Comparison of ENCODE assay signal across 1 cellular context in the genomic region with DNA sequence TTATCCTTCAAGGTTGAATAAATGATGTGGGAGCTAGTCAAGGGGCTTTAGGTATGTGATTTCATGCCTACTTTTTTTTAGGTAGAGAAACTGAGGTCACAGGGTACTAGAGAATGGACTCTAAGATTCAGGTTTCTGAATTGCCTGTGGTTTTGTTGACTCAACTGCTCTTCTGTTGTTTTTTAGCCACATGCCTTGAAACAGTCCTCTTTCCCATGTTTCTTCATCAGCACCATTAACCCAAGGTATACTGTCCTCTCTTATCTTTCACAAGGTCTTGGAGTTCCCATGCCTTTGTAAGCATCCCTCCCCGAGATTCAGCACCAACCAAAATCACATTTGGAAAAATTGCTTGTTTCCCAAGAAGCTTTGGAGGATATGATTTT.
TF ChIP-seq lines count a peak whose summit lies in the region.

No MANE protein-coding gene starts in this region.

TF ChIP-seq in HepG2, 621 proteins besides CTCF, POLR2A, EP300 and RAD21 (continued from another document):
- TF ChIP-seq, protein P1, sequence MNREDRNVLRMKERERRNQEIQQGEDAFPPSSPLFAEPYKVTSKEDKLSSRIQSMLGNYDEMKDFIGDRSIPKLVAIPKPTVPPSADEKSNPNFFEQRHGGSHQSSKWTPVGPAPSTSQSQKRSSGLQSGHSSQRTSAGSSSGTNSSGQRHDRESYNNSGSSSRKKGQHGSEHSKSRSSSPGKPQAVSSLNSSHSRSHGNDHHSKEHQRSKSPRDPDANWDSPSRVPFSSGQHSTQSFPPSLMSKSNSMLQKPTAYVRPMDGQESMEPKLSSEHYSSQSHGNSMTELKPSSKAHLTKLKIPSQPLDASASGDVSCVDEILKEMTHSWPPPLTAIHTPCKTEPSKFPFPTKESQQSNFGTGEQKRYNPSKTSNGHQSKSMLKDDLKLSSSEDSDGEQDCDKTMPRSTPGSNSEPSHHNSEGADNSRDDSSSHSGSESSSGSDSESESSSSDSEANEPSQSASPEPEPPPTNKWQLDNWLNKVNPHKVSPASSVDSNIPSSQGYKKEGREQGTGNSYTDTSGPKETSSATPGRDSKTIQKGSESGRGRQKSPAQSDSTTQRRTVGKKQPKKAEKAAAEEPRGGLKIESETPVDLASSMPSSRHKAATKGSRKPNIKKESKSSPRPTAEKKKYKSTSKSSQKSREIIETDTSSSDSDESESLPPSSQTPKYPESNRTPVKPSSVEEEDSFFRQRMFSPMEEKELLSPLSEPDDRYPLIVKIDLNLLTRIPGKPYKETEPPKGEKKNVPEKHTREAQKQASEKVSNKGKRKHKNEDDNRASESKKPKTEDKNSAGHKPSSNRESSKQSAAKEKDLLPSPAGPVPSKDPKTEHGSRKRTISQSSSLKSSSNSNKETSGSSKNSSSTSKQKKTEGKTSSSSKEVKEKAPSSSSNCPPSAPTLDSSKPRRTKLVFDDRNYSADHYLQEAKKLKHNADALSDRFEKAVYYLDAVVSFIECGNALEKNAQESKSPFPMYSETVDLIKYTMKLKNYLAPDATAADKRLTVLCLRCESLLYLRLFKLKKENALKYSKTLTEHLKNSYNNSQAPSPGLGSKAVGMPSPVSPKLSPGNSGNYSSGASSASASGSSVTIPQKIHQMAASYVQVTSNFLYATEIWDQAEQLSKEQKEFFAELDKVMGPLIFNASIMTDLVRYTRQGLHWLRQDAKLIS (CRISPR knock-in tag; IDR thresholded peaks at IDR 0.05): no peak
- no peak for TF ChIP-seq ZSCAN20 (CRISPR knock-in tag; IDR thresholded peaks at IDR 0.05; ENCODE audit: borderline replicate concordance)
- peak; percentile 73; the same call in 1 of the 2 replicates for TF ChIP-seq ZNF7 (CRISPR knock-in tag; IDR thresholded peaks at IDR 0.05)
- no peak for TF ChIP-seq HDAC1 (CRISPR knock-in tag; IDR thresholded peaks at IDR 0.05)
- no peak for TF ChIP-seq RXRA (CRISPR knock-in tag; IDR thresholded peaks at IDR 0.05)
- TF ChIP-seq NR2F2 (IDR thresholded peaks at IDR 0.05; ENCODE audit: borderline replicate concordance, low read depth): no peak
- TF ChIP-seq EZH2 (conservative IDR thresholded peaks at IDR 0.05; ENCODE audit: low read depth, low read length): no peak
TF ChIP-seq in HepG2: peak in this region for 1.
